ENCODE assay signal across 35 cellular contexts in genomic region chr16:86330906-86331305, GRCh38.
"Had no signal": no experiment of that assay in that cellular context is flagged by ENCODE, and none has a peak within 500 bp of the region (broad histone marks: within the 10 kb centered on the region; RNA-seq: fewer than 3 reads in every experiment).

No MANE protein-coding gene starts in this region.

- H3K9me3 ChIP-seq: adrenal gland, ascending aorta had no signal

- H3K4me3 Mint-ChIP-seq: activated B cell treated with CpG ODN at 0.5 μM for 24 hours; activated CD4-positive, alpha-beta memory T cell treated with anti-CD3 and anti-CD28 coated beads for 36 hours; activated CD4-positive, alpha-beta T cell treated with anti-CD3 and anti-CD28 coated beads, Interleukin-2, amount 10 ng/mL, durations not matched to agents 24 days and 14 days; activated CD8-positive, alpha-beta T cell treated with anti-CD3 and anti-CD28 coated beads for 36 hours; activated naive CD4-positive, alpha-beta T cell treated with anti-CD3 and anti-CD28 coated beads for 36 hours; activated naive CD8-positive, alpha-beta T cell treated with anti-CD3 and anti-CD28 coated beads for 36 hours; activated T-cell treated with anti-CD3 and anti-CD28 coated beads, Interleukin-2, amount 50 U/mL, for 4 hours; activated T-cell treated with anti-CD3 and anti-CD28 coated beads, Interleukin-2, amount 50 U/mL, for 72 hours; activated T-helper 1 cell treated with anti-CD3 and anti-CD28 coated beads, Interleukin-12 subunit alpha, Interleukin-12 subunit beta, Interleukin-2, Interleukin-4 antibody, amounts not matched to agents 30 ng/mL and 10 ng/mL and 1 ng/mL, durations not matched to agents 14 hours and 24 hours and 36 hours; activated T-helper 17 cell treated with anti-CD3 and anti-CD28 coated beads, Interleukin-2, amount 50 U/mL, for 72 hours; brain; central memory CD8-positive, alpha-beta T cell; T-helper 1 cell treated with Interleukin-12 subunit alpha and Interleukin-12 subunit beta and Interleukin-4 antibody, amounts not matched to agents 30 μg/mL and 1 μg/mL, for 36 hours; T-helper 2 cell treated with Interferon-gamma antibody and Interleukin-4, amounts not matched to agents 5 μg/mL and 100 μg/mL, for 36 hours had no signal

- H3K4me1 ChIP-seq: adrenal gland, ascending aorta had no signal

- H3K4me1 Mint-ChIP-seq: activated B cell treated with CpG ODN at 0.5 μM for 24 hours; activated CD4-positive, alpha-beta T cell treated with anti-CD3 and anti-CD28 coated beads, Interleukin-2, amount 10 ng/mL, durations not matched to agents 24 days and 14 days; activated T-helper 17 cell treated with anti-CD3 and anti-CD28 coated beads, Interleukin-2, amount 50 U/mL, for 72 hours; brain; central memory CD8-positive, alpha-beta T cell had no signal

- DNase-seq: activated B cell treated with CpG ODN at 0.5 μM for 24 hours; activated CD4-positive, alpha-beta memory T cell treated with anti-CD3 and anti-CD28 coated beads for 36 hours; activated CD4-positive, alpha-beta T cell treated with anti-CD3 and anti-CD28 coated beads for 4 hours; activated CD4-positive, alpha-beta T cell treated with anti-CD3 and anti-CD28 coated beads, Interleukin-2, amount 10 ng/mL, durations not matched to agents 24 days and 14 days; activated CD4-positive, alpha-beta T cell treated with anti-CD3 and anti-CD28 coated beads, Interleukin-2, amount 50 U/mL, for 1 hour; activated CD4-positive, alpha-beta T cell treated with anti-CD3 and anti-CD28 coated beads, Interleukin-2, amount 50 U/mL, for 4 hours; activated CD8-positive, alpha-beta memory T cell treated with anti-CD3 and anti-CD28 coated beads, Interleukin-2, amount 50 U/mL, for 4 hours; activated CD8-positive, alpha-beta T cell treated with anti-CD3 and anti-CD28 coated beads for 36 hours; activated effector memory CD4-positive, alpha-beta T cell treated with anti-CD3 and anti-CD28 coated beads, Interleukin-2, amount 50 U/mL, for 16 hours; activated gamma-delta T cell treated with Interleukin-2 at 50 U/mL for 16 hours; activated naive CD4-positive, alpha-beta T cell; activated naive CD4-positive, alpha-beta T cell treated with anti-CD3 and anti-CD28 coated beads for 36 hours; activated naive CD4-positive, alpha-beta T cell treated with anti-CD3 and anti-CD28 coated beads, Interleukin-2, amount 50 U/mL, for 16 hours; activated naive CD8-positive, alpha-beta T cell treated with anti-CD3 and anti-CD28 coated beads for 36 hours; activated T-cell treated with anti-CD3 and anti-CD28 coated beads for 4 hours; activated T-cell treated with anti-CD3 and anti-CD28 coated beads, Interleukin-2, amount 50 U/mL, for 1 hour; activated T-cell treated with anti-CD3 and anti-CD28 coated beads, Interleukin-2, amount 50 U/mL, for 4 hours; activated T-cell treated with anti-CD3 and anti-CD28 coated beads, Interleukin-2, amount 50 U/mL, for 72 hours; adrenal gland; amniotic stem cell; caudate nucleus; cerebellar nuclear complex; T-helper 1 cell; T-helper 2 cell; T-helper 9 cell had no signal

- ATAC-seq: activated CD8-positive, alpha-beta T cell treated with anti-CD3 and anti-CD28 coated beads for 36 hours; activated naive CD4-positive, alpha-beta T cell treated with anti-CD3 and anti-CD28 coated beads, Interleukin-2, amount 50 U/mL, for 72 hours; activated T-cell treated with anti-CD3 and anti-CD28 coated beads, Interleukin-2, amount 50 U/mL, for 4 hours; activated T-cell treated with anti-CD3 and anti-CD28 coated beads, Interleukin-2, amount 50 U/mL, for 72 hours; activated T-helper 17 cell treated with anti-CD3 and anti-CD28 coated beads, Interleukin-2, amount 50 U/mL, for 72 hours had no signal

- H3K9me3 Mint-ChIP-seq: activated CD4-positive, alpha-beta T cell treated with anti-CD3 and anti-CD28 coated beads, Interleukin-2, amount 10 ng/mL, durations not matched to agents 24 days and 14 days; activated T-cell treated with anti-CD3 and anti-CD28 coated beads, Interleukin-2, amount 50 U/mL, for 4 hours; activated T-cell treated with anti-CD3 and anti-CD28 coated beads, Interleukin-2, amount 50 U/mL, for 72 hours; activated T-helper 1 cell treated with anti-CD3 and anti-CD28 coated beads, Interleukin-12 subunit alpha, Interleukin-12 subunit beta, Interleukin-2, Interleukin-4 antibody, amounts not matched to agents 30 ng/mL and 10 ng/mL and 1 ng/mL, durations not matched to agents 14 hours and 24 hours and 36 hours; central memory CD8-positive, alpha-beta T cell; T-helper 1 cell treated with Interleukin-12 subunit alpha and Interleukin-12 subunit beta and Interleukin-4 antibody, amounts not matched to agents 30 μg/mL and 1 μg/mL, for 36 hours; T-helper 2 cell treated with Interferon-gamma antibody and Interleukin-4, amounts not matched to agents 5 μg/mL and 100 μg/mL, for 36 hours had no signal

- H3K27ac Mint-ChIP-seq: activated B cell treated with CpG ODN at 0.5 μM for 24 hours; activated CD4-positive, alpha-beta memory T cell treated with anti-CD3 and anti-CD28 coated beads for 36 hours; activated CD4-positive, alpha-beta T cell treated with anti-CD3 and anti-CD28 coated beads, Interleukin-2, amount 10 ng/mL, durations not matched to agents 24 days and 14 days; activated CD8-positive, alpha-beta T cell treated with anti-CD3 and anti-CD28 coated beads for 36 hours; activated naive CD4-positive, alpha-beta T cell treated with anti-CD3 and anti-CD28 coated beads for 36 hours; activated naive CD4-positive, alpha-beta T cell treated with anti-CD3 and anti-CD28 coated beads, Interleukin-2, amount 50 U/mL, for 72 hours; activated naive CD8-positive, alpha-beta T cell treated with anti-CD3 and anti-CD28 coated beads for 36 hours; activated T-cell treated with anti-CD3 and anti-CD28 coated beads, Interleukin-2, amount 50 U/mL, for 72 hours; activated T-helper 1 cell treated with anti-CD3 and anti-CD28 coated beads, Interleukin-12 subunit alpha, Interleukin-12 subunit beta, Interleukin-2, Interleukin-4 antibody, amounts not matched to agents 30 ng/mL and 10 ng/mL and 1 ng/mL, durations not matched to agents 14 hours and 24 hours and 36 hours; activated T-helper 17 cell treated with anti-CD3 and anti-CD28 coated beads, Interleukin-2, amount 50 U/mL, for 72 hours; brain; T-helper 1 cell treated with Interleukin-12 subunit alpha and Interleukin-12 subunit beta and Interleukin-4 antibody, amounts not matched to agents 30 μg/mL and 1 μg/mL, for 36 hours; T-helper 2 cell treated with Interferon-gamma antibody and Interleukin-4, amounts not matched to agents 5 μg/mL and 100 μg/mL, for 36 hours had no signal

- H3K27ac ChIP-seq: adrenal gland, ascending aorta, cardiac muscle cell, VCaP had no signal

- H3K4me3 ChIP-seq: adrenal gland, ascending aorta, cardiac muscle cell had no signal

- H3K36me3 Mint-ChIP-seq: activated CD4-positive, alpha-beta memory T cell treated with anti-CD3 and anti-CD28 coated beads for 36 hours; activated naive CD4-positive, alpha-beta T cell treated with anti-CD3 and anti-CD28 coated beads, Interleukin-2, amount 50 U/mL, for 72 hours; activated naive CD8-positive, alpha-beta T cell treated with anti-CD3 and anti-CD28 coated beads for 36 hours; brain had no signal

- H3K27me3 ChIP-seq: cardiac muscle cell had no signal

- H3K36me3 ChIP-seq: adrenal gland, ascending aorta, cardiac muscle cell had no signal
